ENCODE assay signal across 28 cellular contexts in the genomic region with DNA sequence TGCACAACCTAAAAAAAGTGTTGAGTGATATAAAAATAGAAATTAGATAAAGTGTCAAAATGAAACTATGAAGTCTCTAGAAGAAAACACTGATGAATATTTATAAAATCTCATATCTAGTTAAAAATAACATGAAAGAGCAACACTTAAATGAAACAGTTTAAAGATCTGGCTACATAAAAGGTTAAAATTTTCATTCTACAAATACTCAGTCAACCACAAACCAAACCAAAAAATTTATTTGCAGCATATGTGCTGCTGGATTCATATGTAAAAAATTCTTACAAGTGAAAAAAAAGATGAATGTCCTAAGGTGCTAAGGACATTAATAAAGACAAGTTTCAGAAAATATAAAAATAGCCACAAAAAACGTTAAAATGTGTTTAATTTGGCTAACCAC.
"Had no signal": no experiment of that assay in that cellular context is flagged by ENCODE, and none has a peak within 500 bp of the region (broad histone marks: within the 10 kb centered on the region; RNA-seq: fewer than 3 reads in every experiment).

No MANE protein-coding gene starts in this region.

- ATAC-seq: effector memory CD8-positive, alpha-beta T cell; esophagus mucosa; foreskin keratinocyte; gastrocnemius medialis; gastroesophageal sphincter; heart left ventricle; heart right ventricle had no signal

- H3K4me3 ChIP-seq: colonic mucosa, coronary artery, dorsolateral prefrontal cortex, esophagus muscularis mucosa, esophagus squamous epithelium, gastrocnemius medialis, gastroesophageal sphincter, heart left ventricle, heart right ventricle had no signal

- H3K27me3 ChIP-seq: colonic mucosa, esophagus muscularis mucosa, gastrocnemius medialis, gastroesophageal sphincter, heart right ventricle had no signal

- H3K4me1 ChIP-seq: colonic mucosa, esophagus muscularis mucosa, esophagus squamous epithelium, foreskin keratinocyte, gastrocnemius medialis, gastroesophageal sphincter, heart left ventricle, heart right ventricle had no signal

- H3K27ac ChIP-seq: colonic mucosa, coronary artery, dorsolateral prefrontal cortex, epithelial cell of prostate, esophagus muscularis mucosa, esophagus squamous epithelium, foreskin keratinocyte, gastrocnemius medialis, gastroesophageal sphincter, heart left ventricle, heart right ventricle had no signal

- FAIRE-seq: colon, endometrium, endothelial cell of umbilical vein, frontal cortex had no signal

- H3K36me3 ChIP-seq: colonic mucosa, esophagus muscularis mucosa, esophagus squamous epithelium, gastrocnemius medialis, gastroesophageal sphincter, heart left ventricle, heart right ventricle had no signal

- DNase-seq: colonic mucosa; cortex of kidney; dermis blood vessel endothelial cell; dorsolateral prefrontal cortex; effector CD4-positive, alpha-beta T cell; effector CD8-positive, alpha-beta T cell; effector memory CD4-positive, alpha-beta T cell; effector memory CD8-positive, alpha-beta T cell; endodermal cell; erythroblast; esophagus squamous epithelium; foreskin fibroblast; foreskin keratinocyte; foreskin melanocyte; gastrocnemius medialis; glutamatergic neuron; head of caudate nucleus; heart left ventricle; heart right ventricle had no signal

- H3K9me3 ChIP-seq: colonic mucosa, esophagus squamous epithelium, gastrocnemius medialis had no signal
